In the genomic region with DNA sequence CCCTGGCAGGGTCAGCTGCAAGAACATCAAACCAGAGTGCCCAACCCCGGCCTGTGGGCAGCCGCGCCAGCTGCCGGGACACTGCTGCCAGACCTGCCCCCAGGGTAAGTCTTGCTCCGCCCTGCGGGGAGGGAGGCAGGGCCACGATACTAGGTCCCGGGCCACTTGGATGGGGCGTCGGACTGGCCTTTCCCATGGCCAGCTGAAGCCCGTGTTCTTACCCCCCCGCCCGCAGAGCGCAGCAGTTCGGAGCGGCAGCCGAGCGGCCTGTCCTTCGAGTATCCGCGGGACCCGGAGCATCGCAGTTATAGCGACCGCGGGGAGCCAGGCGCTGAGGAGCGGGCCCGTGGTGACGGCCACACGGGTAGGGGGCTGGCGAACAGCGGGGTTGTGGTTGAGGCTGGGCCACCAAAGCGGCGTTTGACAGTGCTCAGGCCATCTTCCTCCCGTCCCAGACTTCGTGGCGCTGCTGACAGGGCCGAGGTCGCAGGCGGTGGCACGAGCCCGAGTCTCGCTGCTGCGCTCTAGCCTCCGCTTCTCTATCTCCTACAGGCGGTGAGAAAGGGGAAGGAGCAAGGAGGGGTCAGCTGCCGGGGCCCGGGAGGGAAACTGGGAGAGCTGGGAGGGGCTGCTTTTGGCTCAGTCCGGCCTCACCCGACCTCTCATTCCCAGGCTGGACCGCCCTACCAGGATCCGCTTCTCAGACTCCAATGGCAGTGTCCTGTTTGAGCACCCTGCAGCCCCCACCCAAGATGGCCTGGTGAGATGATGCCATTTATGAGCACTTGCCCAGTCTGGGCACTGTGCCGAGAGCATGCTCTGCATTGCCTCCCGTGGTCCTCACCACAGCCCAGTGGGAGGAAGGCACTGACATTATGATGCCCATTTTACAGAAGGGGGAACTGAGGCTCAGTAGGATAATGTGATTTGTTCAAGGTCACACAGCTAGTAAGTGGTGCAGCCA, we compare ENCODE assay signal across 6 cellular contexts. TPM values are rescaled to one million over a fixed set of nuclear protein-coding genes. Genes with fewer than 3 reads are reported as not detected.
DNase-seq lines count a peak whose midpoint lies in the region; TF ChIP-seq lines count a peak whose summit lies in the region.

No MANE protein-coding gene starts in this region.

- TF ChIP-seq EP300 in neural cell (conservative IDR thresholded peaks at IDR 0.05; ENCODE audit: poor library complexity, severe bottlenecking): no peak

- H3K9me2 ChIP-seq in neural cell (ENCODE audit: insufficient read depth, low read length): no peaks in the 10 kb centered on the region

- H2BK15ac ChIP-seq in H9 (ENCODE audit: low read depth, low read length): no peak overlapping the region

- no peak overlapping the region for H4K91ac ChIP-seq in H9 (ENCODE audit: insufficient read length, low read depth, low read length)

- H3K9me3 ChIP-seq in H9 (ENCODE audit: control insufficient read depth, low read depth, low read length): no peaks in the 10 kb centered on the region
- H3K9me3 ChIP-seq in neural cell (ENCODE audit: low read length): no peaks in the 10 kb centered on the region

- no peak overlapping the region for H2BK120ac ChIP-seq in H9 (ENCODE audit: low read depth, low read length, poor library complexity, severe bottlenecking)

- H3K4me2 ChIP-seq in H9 (ENCODE audit: insufficient read depth, insufficient read length, low read length): peak overlapping the region; percentile 80
- H3K4me2 ChIP-seq in neural cell (ENCODE audit: low read length): no peak overlapping the region

- H3F3A ChIP-seq in neural cell (ENCODE audit: insufficient read depth, low read length, poor library complexity, severe bottlenecking): no peaks in the 10 kb centered on the region

- H2AFZ ChIP-seq in H9 (ENCODE audit: low read length): no peak overlapping the region
- no peak overlapping the region for H2AFZ ChIP-seq in neural cell (ENCODE audit: low read depth, low read length)

- H3K27me3 ChIP-seq in H9 (ENCODE audit: insufficient read depth, low read length) (peaks cover 33% of the 10 kb centered on the region), neural cell (ENCODE audit: insufficient read depth, low read depth, low read length) (peaks cover 39% of the 10 kb centered on the region)

- no peak overlapping the region for H3K56ac ChIP-seq in H9 (ENCODE audit: insufficient read length, low read depth, low read length)

- no peak overlapping the region for H2BK20ac ChIP-seq in H9 (ENCODE audit: low read depth, low read length, poor library complexity, severe bottlenecking)

- H3K23ac ChIP-seq in H9 (ENCODE audit: insufficient read length, low read depth, low read length): no peak overlapping the region

- H3K9ac ChIP-seq in H9 (ENCODE audit: extremely low read depth, insufficient read length, low read length): no peak overlapping the region
- H3K9ac ChIP-seq in neural cell (ENCODE audit: low read length): no peak overlapping the region

- no peak overlapping the region for H3K4ac ChIP-seq in H9 (ENCODE audit: low read depth, low read length)

- H2BK12ac ChIP-seq in H9 (ENCODE audit: insufficient read length, low read depth, low read length): no peak overlapping the region

- peak overlapping the region; percentile 61 to 82 for H3K4me3 Mint-ChIP-seq in H9

- H4K5ac ChIP-seq in H9 (ENCODE audit: insufficient read length, low read depth, low read length): no peak overlapping the region

- WGBS in H9 (ENCODE audit: extremely low coverage, insufficient read length, low lambda C conversion rate): no CpG with 5 or more reads among the region's 55 CpGs

- H3K4me1 ChIP-seq in H9 (ENCODE audit: insufficient read depth, low read length): peaks cover 6% of the 10 kb centered on the region; the same call in 1 of the 2 replicates

- no peak overlapping the region for H2AK5ac ChIP-seq in H9 (ENCODE audit: insufficient read length, low read length)

- peaks cover 2% of the 10 kb centered on the region for H4K20me1 ChIP-seq in H9 (ENCODE audit: control insufficient read depth, insufficient read depth, insufficient read length)
- H4K20me1 ChIP-seq in neural cell (ENCODE audit: insufficient read depth): no peaks in the 10 kb centered on the region

- no peak overlapping the region for H4K8ac ChIP-seq in H9 (replicated peaks; ENCODE audit: insufficient read length, low read depth, low read length)

- H3K23me2 ChIP-seq in H9 (ENCODE audit: insufficient read length, low read depth, low read length, poor library complexity, severe bottlenecking): peaks cover 9% of the 10 kb centered on the region

- H3K4me1 Mint-ChIP-seq in H9: peaks cover 29 to 32% of the 10 kb centered on the region in 2 experiments

- H3T11ph ChIP-seq in H9 (ENCODE audit: low read length): no peak overlapping the region

- no peak overlapping the region; the same call in 1 of the 2 replicates for H3K14ac ChIP-seq in H9 (ENCODE audit: insufficient read depth, low read length)

- TF ChIP-seq RAD21 in neural cell (conservative IDR thresholded peaks at IDR 0.05): no peak

- no peaks in the 10 kb centered on the region for H3K36me3 Mint-ChIP-seq in H9 (ENCODE audit: insufficient read depth in 1 of 3, low read depth in 3 of 3)

- H3K27me3 Mint-ChIP-seq in H9 (ENCODE audit: low read depth): peaks cover 79% of the 10 kb centered on the region

- H3K36me3 ChIP-seq in neural cell (ENCODE audit: insufficient read depth, low read length): no peaks in the 10 kb centered on the region

- H3K27ac Mint-ChIP-seq in H9: no peak overlapping the region

- H3K79me2 ChIP-seq in H9 (ENCODE audit: insufficient read depth, low read length): no peaks in the 10 kb centered on the region
- no peaks in the 10 kb centered on the region for H3K79me2 ChIP-seq in neural cell (replicated peaks; ENCODE audit: insufficient read depth, low read length)

- no peak overlapping the region for H2BK5ac ChIP-seq in H9 (ENCODE audit: insufficient read length, low read length)

- no peak overlapping the region for H3K27ac ChIP-seq in H9 (ENCODE audit: insufficient read length, low read depth, low read length)
- H3K27ac ChIP-seq in neural cell (ENCODE audit: low read length): no peak overlapping the region

- no peak overlapping the region for H3K18ac ChIP-seq in H9 (ENCODE audit: insufficient read length, low read depth, low read length)

- DNase-seq in H9: no peak
- DNase-seq in dermis blood vessel endothelial cell: peak; percentile 14
- no peak for DNase-seq in ureter (ENCODE audit: low spot score)
- no peak for DNase-seq in cerebellar cortex (ENCODE audit: low spot score)
- no peak for DNase-seq in NCI-H446 (lab: John Stamatoyannopoulos, UW)

- H3K4me3 ChIP-seq in neural cell (ENCODE audit: low read length): peak overlapping the region; percentile 65

- TF ChIP-seq CTCF in H9 (conservative IDR thresholded peaks at IDR 0.05) (no peak), neural cell (IDR thresholded peaks at IDR 0.05; ENCODE audit: poor library complexity, severe bottlenecking) (no peak)

- H3K9me3 Mint-ChIP-seq in H9: peaks cover 0 to 3% of the 10 kb centered on the region in 2 experiments; a peak in 3 of 5 replicates

- no peaks in the 10 kb centered on the region for H3K79me1 ChIP-seq in H9 (ENCODE audit: insufficient read depth, low read depth, low read length, poor library complexity, severe bottlenecking)

TF ChIP-seq in neural cell, 6 proteins besides CTCF, POLR2A, EP300 and RAD21:
- TF ChIP-seq TAF1 (IDR thresholded peaks at IDR 0.05; ENCODE audit: low read depth) (no peak), MXI1 (conservative IDR thresholded peaks at IDR 0.05; ENCODE audit: poor library complexity, severe bottlenecking) (no peak), POLR2AphosphoS5 (IDR thresholded peaks at IDR 0.05) (no peak), EZH2 (IDR thresholded peaks at IDR 0.05; ENCODE audit: borderline replicate concordance, insufficient read depth, low read length, poor library complexity, severe bottlenecking) (no peak)
- TF ChIP-seq, protein P1, sequence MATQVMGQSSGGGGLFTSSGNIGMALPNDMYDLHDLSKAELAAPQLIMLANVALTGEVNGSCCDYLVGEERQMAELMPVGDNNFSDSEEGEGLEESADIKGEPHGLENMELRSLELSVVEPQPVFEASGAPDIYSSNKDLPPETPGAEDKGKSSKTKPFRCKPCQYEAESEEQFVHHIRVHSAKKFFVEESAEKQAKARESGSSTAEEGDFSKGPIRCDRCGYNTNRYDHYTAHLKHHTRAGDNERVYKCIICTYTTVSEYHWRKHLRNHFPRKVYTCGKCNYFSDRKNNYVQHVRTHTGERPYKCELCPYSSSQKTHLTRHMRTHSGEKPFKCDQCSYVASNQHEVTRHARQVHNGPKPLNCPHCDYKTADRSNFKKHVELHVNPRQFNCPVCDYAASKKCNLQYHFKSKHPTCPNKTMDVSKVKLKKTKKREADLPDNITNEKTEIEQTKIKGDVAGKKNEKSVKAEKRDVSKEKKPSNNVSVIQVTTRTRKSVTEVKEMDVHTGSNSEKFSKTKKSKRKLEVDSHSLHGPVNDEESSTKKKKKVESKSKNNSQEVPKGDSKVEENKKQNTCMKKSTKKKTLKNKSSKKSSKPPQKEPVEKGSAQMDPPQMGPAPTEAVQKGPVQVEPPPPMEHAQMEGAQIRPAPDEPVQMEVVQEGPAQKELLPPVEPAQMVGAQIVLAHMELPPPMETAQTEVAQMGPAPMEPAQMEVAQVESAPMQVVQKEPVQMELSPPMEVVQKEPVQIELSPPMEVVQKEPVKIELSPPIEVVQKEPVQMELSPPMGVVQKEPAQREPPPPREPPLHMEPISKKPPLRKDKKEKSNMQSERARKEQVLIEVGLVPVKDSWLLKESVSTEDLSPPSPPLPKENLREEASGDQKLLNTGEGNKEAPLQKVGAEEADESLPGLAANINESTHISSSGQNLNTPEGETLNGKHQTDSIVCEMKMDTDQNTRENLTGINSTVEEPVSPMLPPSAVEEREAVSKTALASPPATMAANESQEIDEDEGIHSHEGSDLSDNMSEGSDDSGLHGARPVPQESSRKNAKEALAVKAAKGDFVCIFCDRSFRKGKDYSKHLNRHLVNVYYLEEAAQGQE (IDR thresholded peaks at IDR 0.05; ENCODE audit: borderline replicate concordance): no peak

RNA-seq across cellular contexts. Expression of gene CHRD, which starts 1.7 kb away (rescaled TPM):
- total RNA-seq in H9 (2021) (1.8 and 1.9 TPM in 2 replicates), dermis blood vessel endothelial cell (0.23 and 0.34 TPM in 2 replicates), ureter (16.8 TPM)
- 2.9 and 4.8 TPM in 2 replicates for polyA plus RNA-seq in neural cell
- polyA minus RNA-seq in neural cell: 0.93 and 1.9 TPM in 2 replicates

RNA-seq across cellular contexts. Expression of gene THPO, which starts 3.5 kb away (rescaled TPM):
- total RNA-seq in H9 (2021): 0.64 and 0.85 TPM in 2 replicates
- not detected in 2 replicates for total RNA-seq in dermis blood vessel endothelial cell
- 0.18 and 0.59 TPM in 2 replicates for polyA plus RNA-seq in neural cell
- not detected in 2 replicates for polyA minus RNA-seq in neural cell
- total RNA-seq in ureter: 0.89 TPM

RNA-seq across cellular contexts. Expression of gene POLR2H, which starts 20.0 kb away (rescaled TPM):
- total RNA-seq in H9 (2021): 115 and 122 TPM in 2 replicates
- 91.2 and 135 TPM in 2 replicates for total RNA-seq in dermis blood vessel endothelial cell
- 155 and 185 TPM in 2 replicates for polyA plus RNA-seq in neural cell
- 51.9 and 66.4 TPM in 2 replicates for polyA minus RNA-seq in neural cell
- 79.6 TPM for total RNA-seq in ureter

RNA-seq across cellular contexts. Expression of gene CLCN2, which starts 20.1 kb away (rescaled TPM):
- total RNA-seq in H9 (2021): 17.2 and 19.5 TPM in 2 replicates
- total RNA-seq in dermis blood vessel endothelial cell: 3.2 and 5.4 TPM in 2 replicates
- polyA plus RNA-seq in neural cell: 13.4 and 14.0 TPM in 2 replicates
- polyA minus RNA-seq in neural cell: 16.1 and 17.4 TPM in 2 replicates
- total RNA-seq in ureter: 11.7 TPM

RNA-seq across cellular contexts. Expression of gene FAM131A, which starts 44.1 kb away (rescaled TPM):
- total RNA-seq in H9 (2021): 14.4 and 15.5 TPM in 2 replicates
- total RNA-seq in dermis blood vessel endothelial cell: 32.9 and 50.5 TPM in 2 replicates
- 141 and 154 TPM in 2 replicates for polyA plus RNA-seq in neural cell
- polyA minus RNA-seq in neural cell: 103 and 117 TPM in 2 replicates
- total RNA-seq in ureter: 13.5 TPM
